In the genomic region with DNA sequence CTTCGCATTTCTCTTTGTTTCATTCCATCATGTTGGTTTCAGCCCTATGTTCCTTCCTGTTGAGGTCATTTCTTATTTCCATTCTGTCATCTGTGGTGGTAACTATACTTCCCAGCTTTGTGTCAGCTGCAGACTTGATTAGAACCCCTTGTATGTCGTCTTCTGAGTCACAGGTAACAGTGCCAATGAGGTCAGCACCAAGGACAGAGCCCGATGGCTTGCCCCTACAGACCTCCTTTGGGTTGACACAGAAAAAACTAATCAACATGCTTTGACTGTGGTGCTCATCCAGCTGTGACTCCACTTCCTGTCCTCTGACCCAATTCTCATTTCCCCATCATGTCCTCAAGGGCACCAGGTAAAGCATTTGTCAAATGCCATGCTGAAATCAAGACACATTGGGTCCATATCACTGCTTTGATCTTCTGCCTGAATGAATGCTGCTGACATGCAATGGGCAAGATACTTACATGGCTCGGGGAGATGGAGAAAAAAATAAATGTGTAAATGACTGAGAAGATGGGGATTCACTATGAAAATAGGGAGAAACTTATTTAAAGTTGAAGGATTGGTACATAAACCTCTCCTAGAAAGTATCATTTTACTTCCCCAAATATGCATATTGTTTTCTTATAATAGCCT, we compare ENCODE assay signal across 10 cellular contexts. TPM values are rescaled to one million over a fixed set of nuclear protein-coding genes. Genes with fewer than 3 reads are reported as not detected.
A peak's percentile ranks its signal among the peaks of the same experiment; 100 is the strongest.
DNase-seq lines count a peak whose midpoint lies in the region; ATAC-seq and TF ChIP-seq lines count a peak whose summit lies in the region.
"Had no signal": no experiment of that assay in that cellular context is flagged by ENCODE, and none has a peak within 500 bp of the region (broad histone marks: within the 10 kb centered on the region; RNA-seq: fewer than 3 reads in every experiment).

No MANE protein-coding gene starts in this region.

- ATAC-seq in activated CD8-positive, alpha-beta T cell treated with anti-CD3 and anti-CD28 coated beads for 36 hours = no peak
- peak; percentile 64 for ATAC-seq in memory B cell (ENCODE audit: low read depth)

- H3K27me3 ChIP-seq in colonic mucosa = peaks cover 3% of the 10 kb centered on the region

- H3K27ac Mint-ChIP-seq in activated CD8-positive, alpha-beta T cell treated with anti-CD3 and anti-CD28 coated beads for 36 hours = no peak overlapping the region
- no peak overlapping the region for H3K27ac Mint-ChIP-seq in memory B cell
- H3K27ac Mint-ChIP-seq in osteocyte (ENCODE audit: unreplicated experiment) = no peak overlapping the region

- POLR2A ChIA-PET in activated CD8-positive, alpha-beta T cell treated with anti-CD3 and anti-CD28 coated beads for 36 hours (lab: Charles Lee) = no interaction called here

- H3K36me3 ChIP-seq in colonic mucosa = no peaks in the 10 kb centered on the region

- DNase-seq in DMS 273 (lab: John Stamatoyannopoulos, UW; ENCODE audit: unreplicated experiment) = peak; percentile 14
- no peak for DNase-seq in DMS 273 treated with DMSO at 0.1 percent for 48 hours (lab: John Stamatoyannopoulos, UW)
- peak; percentile 10 for DNase-seq in HT1080 (ENCODE audit: low read depth)
- peak; percentile 49 for DNase-seq in activated CD8-positive, alpha-beta T cell treated with anti-CD3 and anti-CD28 coated beads for 36 hours
- no peak for DNase-seq in memory B cell (ENCODE audit: low spot score in 2 of 2)
- no peak for DNase-seq in colonic mucosa
- DNase-seq in osteocyte (ENCODE audit: extremely low spot score, unreplicated experiment) = no peak
- no peak for DNase-seq in NCI-H146 (lab: John Stamatoyannopoulos, UW)
- DNase-seq: NCI-H345 had no signal

- CTCF ChIA-PET in activated CD8-positive, alpha-beta T cell treated with anti-CD3 and anti-CD28 coated beads for 36 hours (lab: Charles Lee) = interaction anchor here (1.1 to 1.8 kb wide), 3 partner anchors 11 to 14 kb away, joined by 3 to 4 read pairs (median 4); no protein-coding TSS in a partner anchor

- no peaks in the 10 kb centered on the region for H3K36me3 Mint-ChIP-seq in activated CD8-positive, alpha-beta T cell treated with anti-CD3 and anti-CD28 coated beads for 36 hours (ENCODE audit: low read depth)
- no peaks in the 10 kb centered on the region for H3K36me3 Mint-ChIP-seq in memory B cell
- no peaks in the 10 kb centered on the region for H3K36me3 Mint-ChIP-seq in osteocyte (ENCODE audit: unreplicated experiment)

- H3K9me3 Mint-ChIP-seq in activated CD8-positive, alpha-beta T cell treated with anti-CD3 and anti-CD28 coated beads for 36 hours = no peaks in the 10 kb centered on the region
- H3K9me3 Mint-ChIP-seq in memory B cell (peaks cover 6% of the 10 kb centered on the region), osteocyte (ENCODE audit: unreplicated experiment) (no peaks in the 10 kb centered on the region)

- no peaks in the 10 kb centered on the region for H3K9me3 ChIP-seq in colonic mucosa

- intact Hi-C loops in activated CD8-positive, alpha-beta T cell treated with anti-CD3 and anti-CD28 coated beads for 36 hours (cut with micrococcal nuclease) = no loop called here
- intact Hi-C loops in colonic mucosa (cut with DNase I) = no loop called here

- no peak overlapping the region for H3K4me3 ChIP-seq in colonic mucosa

- no peak overlapping the region for H3K9ac ChIP-seq in colonic mucosa (ENCODE audit: low read depth in 2 of 2, low read length in 2 of 2)

- no peak overlapping the region for H3K27ac ChIP-seq in colonic mucosa
- H3K27ac ChIP-seq: 22Rv1 had no signal

- TF ChIP-seq CTCF in activated CD8-positive, alpha-beta T cell treated with anti-CD3 and anti-CD28 coated beads for 36 hours (IDR thresholded peaks at IDR 0.05) = no peak
- TF ChIP-seq CTCF in colonic mucosa (IDR thresholded peaks at IDR 0.05) (no peak), osteocyte (IDR thresholded peaks at IDR 0.05) (no peak)

- H3K4me3 Mint-ChIP-seq in activated CD8-positive, alpha-beta T cell treated with anti-CD3 and anti-CD28 coated beads for 36 hours = no peak overlapping the region
- H3K4me3 Mint-ChIP-seq in memory B cell (no peak overlapping the region), osteocyte (ENCODE audit: unreplicated experiment) (no peak overlapping the region)

- no peaks in the 10 kb centered on the region for H3K4me1 ChIP-seq in colonic mucosa

- no peaks in the 10 kb centered on the region for H3K4me1 Mint-ChIP-seq in activated CD8-positive, alpha-beta T cell treated with anti-CD3 and anti-CD28 coated beads for 36 hours (ENCODE audit: low read depth)
- H3K4me1 Mint-ChIP-seq in memory B cell = peaks cover 9% of the 10 kb centered on the region
- H3K4me1 Mint-ChIP-seq in osteocyte (ENCODE audit: unreplicated experiment) = no peaks in the 10 kb centered on the region

- peaks cover 19% of the 10 kb centered on the region for H3K27me3 Mint-ChIP-seq in activated CD8-positive, alpha-beta T cell treated with anti-CD3 and anti-CD28 coated beads for 36 hours
- H3K27me3 Mint-ChIP-seq in memory B cell (peaks cover 14% of the 10 kb centered on the region), osteocyte (ENCODE audit: unreplicated experiment) (peaks cover 7% of the 10 kb centered on the region)

RNA-seq across cellular contexts. Expression of gene CRTAC1, which starts 25.6 kb away (rescaled TPM):
- not detected in 2 replicates for total RNA-seq in HT1080 (2014; rRNA removed; shearing (Covaris generic))
- not detected in 2 replicates for polyA plus RNA-seq in HT1080 (2015; cell fraction: cytosol; rRNA removed)
- polyA plus RNA-seq in HT1080 (2015; cell fraction: nucleus; rRNA removed) = not detected in 2 replicates
- not detected for total RNA-seq in activated CD8-positive, alpha-beta T cell treated with anti-CD3 and anti-CD28 coated beads for 36 hours
- total RNA-seq in colonic mucosa (1 to 10 TPM in 1 of 2 donors, under 1 TPM in 1; 0.17 to 1.4 TPM), osteocyte (0.16 TPM in 2 replicates)

Comparison
In these comparisons a context has a peak if more than half of its experiments do, and no peak if none do; other contexts are left out.
1. DNase-seq: peak in DMS 273 (single experiment), HT1080 (single experiment) and activated CD8-positive, alpha-beta T cell treated with anti-CD3 and anti-CD28 coated beads for 36 hours (single experiment); none in DMS 273 treated with DMSO at 0.1 percent for 48 hours (single experiment), memory B cell (0 of 2), colonic mucosa (single experiment), osteocyte (single experiment) and NCI-H146 (single experiment).